Comparison of ENCODE assay signal across 1 cellular context in genomic region chr3:52055537-52056351, GRCh38.
TF ChIP-seq lines count a peak whose summit lies in the region.

No MANE protein-coding gene starts in this region.

TF ChIP-seq in HepG2, 621 proteins besides CTCF, POLR2A, EP300 and RAD21 (continued from another document and continues in another):
- TF ChIP-seq, protein P1, sequence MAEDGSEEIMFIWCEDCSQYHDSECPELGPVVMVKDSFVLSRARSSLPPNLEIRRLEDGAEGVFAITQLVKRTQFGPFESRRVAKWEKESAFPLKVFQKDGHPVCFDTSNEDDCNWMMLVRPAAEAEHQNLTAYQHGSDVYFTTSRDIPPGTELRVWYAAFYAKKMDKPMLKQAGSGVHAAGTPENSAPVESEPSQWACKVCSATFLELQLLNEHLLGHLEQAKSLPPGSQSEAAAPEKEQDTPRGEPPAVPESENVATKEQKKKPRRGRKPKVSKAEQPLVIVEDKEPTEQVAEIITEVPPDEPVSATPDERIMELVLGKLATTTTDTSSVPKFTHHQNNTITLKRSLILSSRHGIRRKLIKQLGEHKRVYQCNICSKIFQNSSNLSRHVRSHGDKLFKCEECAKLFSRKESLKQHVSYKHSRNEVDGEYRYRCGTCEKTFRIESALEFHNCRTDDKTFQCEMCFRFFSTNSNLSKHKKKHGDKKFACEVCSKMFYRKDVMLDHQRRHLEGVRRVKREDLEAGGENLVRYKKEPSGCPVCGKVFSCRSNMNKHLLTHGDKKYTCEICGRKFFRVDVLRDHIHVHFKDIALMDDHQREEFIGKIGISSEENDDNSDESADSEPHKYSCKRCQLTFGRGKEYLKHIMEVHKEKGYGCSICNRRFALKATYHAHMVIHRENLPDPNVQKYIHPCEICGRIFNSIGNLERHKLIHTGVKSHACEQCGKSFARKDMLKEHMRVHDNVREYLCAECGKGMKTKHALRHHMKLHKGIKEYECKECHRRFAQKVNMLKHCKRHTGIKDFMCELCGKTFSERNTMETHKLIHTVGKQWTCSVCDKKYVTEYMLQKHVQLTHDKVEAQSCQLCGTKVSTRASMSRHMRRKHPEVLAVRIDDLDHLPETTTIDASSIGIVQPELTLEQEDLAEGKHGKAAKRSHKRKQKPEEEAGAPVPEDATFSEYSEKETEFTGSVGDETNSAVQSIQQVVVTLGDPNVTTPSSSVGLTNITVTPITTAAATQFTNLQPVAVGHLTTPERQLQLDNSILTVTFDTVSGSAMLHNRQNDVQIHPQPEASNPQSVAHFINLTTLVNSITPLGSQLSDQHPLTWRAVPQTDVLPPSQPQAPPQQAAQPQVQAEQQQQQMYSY (CRISPR knock-in tag; IDR thresholded peaks at IDR 0.05), result peak; percentile 33; the same call in 1 of the 2 replicates
- TF ChIP-seq, protein P2, sequence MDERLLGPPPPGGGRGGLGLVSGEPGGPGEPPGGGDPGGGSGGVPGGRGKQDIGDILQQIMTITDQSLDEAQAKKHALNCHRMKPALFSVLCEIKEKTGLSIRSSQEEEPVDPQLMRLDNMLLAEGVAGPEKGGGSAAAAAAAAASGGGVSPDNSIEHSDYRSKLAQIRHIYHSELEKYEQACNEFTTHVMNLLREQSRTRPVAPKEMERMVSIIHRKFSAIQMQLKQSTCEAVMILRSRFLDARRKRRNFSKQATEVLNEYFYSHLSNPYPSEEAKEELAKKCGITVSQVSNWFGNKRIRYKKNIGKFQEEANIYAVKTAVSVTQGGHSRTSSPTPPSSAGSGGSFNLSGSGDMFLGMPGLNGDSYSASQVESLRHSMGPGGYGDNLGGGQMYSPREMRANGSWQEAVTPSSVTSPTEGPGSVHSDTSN (CRISPR knock-in tag; IDR thresholded peaks at IDR 0.05), result no peak
- TF ChIP-seq AKAP8 (CRISPR knock-in tag; IDR thresholded peaks at IDR 0.05) (peak; percentile 36; the same call in 1 of the 2 replicates), ZFP37 (CRISPR knock-in tag; IDR thresholded peaks at IDR 0.05; ENCODE audit: borderline replicate concordance) (peak; percentile 73; the same call in 1 of the 2 replicates), ZNF263 (CRISPR knock-in tag; IDR thresholded peaks at IDR 0.05) (peak; percentile 70), ZNF816 (CRISPR knock-in tag; IDR thresholded peaks at IDR 0.05; ENCODE audit: borderline replicate concordance) (no peak), KMT2A (CRISPR knock-in tag; IDR thresholded peaks at IDR 0.05) (0 out of 2 replicates have a peak, but pooled peaks have one; percentile 31), MAX (IDR thresholded peaks at IDR 0.05) (peak; percentile 93), ZBTB14 (CRISPR knock-in tag; IDR thresholded peaks at IDR 0.05) (peak; percentile 61), HOXA7 (CRISPR knock-in tag; IDR thresholded peaks at IDR 0.05) (no peak), KLF6 (CRISPR knock-in tag; IDR thresholded peaks at IDR 0.05) (peak; percentile 76), MBNL3 (CRISPR knock-in tag; conservative IDR thresholded peaks at IDR 0.05) (no peak), ZNF616 (CRISPR knock-in tag; IDR thresholded peaks at IDR 0.05; ENCODE audit: low read depth) (peak; percentile 96), CREB3 (CRISPR knock-in tag; IDR thresholded peaks at IDR 0.05) (peak; percentile 81; the same call in 1 of the 2 replicates), TIGD3 (CRISPR knock-in tag; IDR thresholded peaks at IDR 0.05; ENCODE audit: borderline replicate concordance) (peak; percentile 50; the same call in 1 of the 2 replicates), FOXM1 (CRISPR knock-in tag; IDR thresholded peaks at IDR 0.05) (0 out of 2 replicates have a peak, but pooled peaks have one; percentile 48), NONO (IDR thresholded peaks at IDR 0.05) (no peak), NONO (CRISPR knock-in tag; conservative IDR thresholded peaks at IDR 0.05) (no peak; the same call in 1 of the 2 replicates), MEF2D (CRISPR knock-in tag; IDR thresholded peaks at IDR 0.05) (peak; percentile 52), ETV6 (CRISPR knock-in tag; conservative IDR thresholded peaks at IDR 0.05) (peak; percentile 92), IKZF5 (CRISPR knock-in tag; IDR thresholded peaks at IDR 0.05) (0 out of 2 replicates have a peak, but pooled peaks have one; percentile 26)
- TF ChIP-seq, protein P3, sequence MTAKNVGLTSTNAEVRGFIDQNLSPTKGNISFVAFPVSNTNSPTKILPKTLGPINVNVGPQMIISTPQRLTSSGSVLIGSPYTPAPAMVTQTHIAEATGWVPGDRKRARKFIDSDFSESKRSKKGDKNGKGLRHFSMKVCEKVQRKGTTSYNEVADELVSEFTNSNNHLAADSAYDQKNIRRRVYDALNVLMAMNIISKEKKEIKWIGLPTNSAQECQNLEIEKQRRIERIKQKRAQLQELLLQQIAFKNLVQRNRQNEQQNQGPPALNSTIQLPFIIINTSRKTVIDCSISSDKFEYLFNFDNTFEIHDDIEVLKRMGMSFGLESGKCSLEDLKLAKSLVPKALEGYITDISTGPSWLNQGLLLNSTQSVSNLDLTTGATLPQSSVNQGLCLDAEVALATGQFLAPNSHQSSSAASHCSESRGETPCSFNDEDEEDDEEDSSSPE (CRISPR knock-in tag; IDR thresholded peaks at IDR 0.05), result peak; percentile 79
- TF ChIP-seq, protein P4, sequence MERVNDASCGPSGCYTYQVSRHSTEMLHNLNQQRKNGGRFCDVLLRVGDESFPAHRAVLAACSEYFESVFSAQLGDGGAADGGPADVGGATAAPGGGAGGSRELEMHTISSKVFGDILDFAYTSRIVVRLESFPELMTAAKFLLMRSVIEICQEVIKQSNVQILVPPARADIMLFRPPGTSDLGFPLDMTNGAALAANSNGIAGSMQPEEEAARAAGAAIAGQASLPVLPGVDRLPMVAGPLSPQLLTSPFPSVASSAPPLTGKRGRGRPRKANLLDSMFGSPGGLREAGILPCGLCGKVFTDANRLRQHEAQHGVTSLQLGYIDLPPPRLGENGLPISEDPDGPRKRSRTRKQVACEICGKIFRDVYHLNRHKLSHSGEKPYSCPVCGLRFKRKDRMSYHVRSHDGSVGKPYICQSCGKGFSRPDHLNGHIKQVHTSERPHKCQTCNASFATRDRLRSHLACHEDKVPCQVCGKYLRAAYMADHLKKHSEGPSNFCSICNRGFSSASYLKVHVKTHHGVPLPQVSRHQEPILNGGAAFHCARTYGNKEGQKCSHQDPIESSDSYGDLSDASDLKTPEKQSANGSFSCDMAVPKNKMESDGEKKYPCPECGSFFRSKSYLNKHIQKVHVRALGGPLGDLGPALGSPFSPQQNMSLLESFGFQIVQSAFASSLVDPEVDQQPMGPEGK (CRISPR knock-in tag; IDR thresholded peaks at IDR 0.05), result peak; percentile 24
- TF ChIP-seq, protein P5, sequence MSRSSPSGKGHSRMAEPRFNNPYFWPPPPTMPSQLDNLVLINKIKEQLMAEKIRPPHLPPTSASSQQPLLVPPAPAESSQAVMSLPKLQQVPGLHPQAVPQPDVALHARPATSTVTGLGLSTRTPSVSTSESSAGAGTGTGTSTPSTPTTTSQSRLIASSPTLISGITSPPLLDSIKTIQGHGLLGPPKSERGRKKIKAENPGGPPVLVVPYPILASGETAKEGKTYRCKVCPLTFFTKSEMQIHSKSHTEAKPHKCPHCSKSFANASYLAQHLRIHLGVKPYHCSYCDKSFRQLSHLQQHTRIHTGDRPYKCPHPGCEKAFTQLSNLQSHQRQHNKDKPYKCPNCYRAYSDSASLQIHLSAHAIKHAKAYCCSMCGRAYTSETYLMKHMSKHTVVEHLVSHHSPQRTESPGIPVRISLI (CRISPR knock-in tag; IDR thresholded peaks at IDR 0.05; ENCODE audit: borderline replicate concordance), result peak; percentile 33; the same call in 1 of the 2 replicates
- TF ChIP-seq, protein P6, sequence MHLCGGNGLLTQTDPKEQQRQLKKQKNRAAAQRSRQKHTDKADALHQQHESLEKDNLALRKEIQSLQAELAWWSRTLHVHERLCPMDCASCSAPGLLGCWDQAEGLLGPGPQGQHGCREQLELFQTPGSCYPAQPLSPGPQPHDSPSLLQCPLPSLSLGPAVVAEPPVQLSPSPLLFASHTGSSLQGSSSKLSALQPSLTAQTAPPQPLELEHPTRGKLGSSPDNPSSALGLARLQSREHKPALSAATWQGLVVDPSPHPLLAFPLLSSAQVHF (CRISPR knock-in tag; IDR thresholded peaks at IDR 0.05), result no peak
- TF ChIP-seq, protein P7, sequence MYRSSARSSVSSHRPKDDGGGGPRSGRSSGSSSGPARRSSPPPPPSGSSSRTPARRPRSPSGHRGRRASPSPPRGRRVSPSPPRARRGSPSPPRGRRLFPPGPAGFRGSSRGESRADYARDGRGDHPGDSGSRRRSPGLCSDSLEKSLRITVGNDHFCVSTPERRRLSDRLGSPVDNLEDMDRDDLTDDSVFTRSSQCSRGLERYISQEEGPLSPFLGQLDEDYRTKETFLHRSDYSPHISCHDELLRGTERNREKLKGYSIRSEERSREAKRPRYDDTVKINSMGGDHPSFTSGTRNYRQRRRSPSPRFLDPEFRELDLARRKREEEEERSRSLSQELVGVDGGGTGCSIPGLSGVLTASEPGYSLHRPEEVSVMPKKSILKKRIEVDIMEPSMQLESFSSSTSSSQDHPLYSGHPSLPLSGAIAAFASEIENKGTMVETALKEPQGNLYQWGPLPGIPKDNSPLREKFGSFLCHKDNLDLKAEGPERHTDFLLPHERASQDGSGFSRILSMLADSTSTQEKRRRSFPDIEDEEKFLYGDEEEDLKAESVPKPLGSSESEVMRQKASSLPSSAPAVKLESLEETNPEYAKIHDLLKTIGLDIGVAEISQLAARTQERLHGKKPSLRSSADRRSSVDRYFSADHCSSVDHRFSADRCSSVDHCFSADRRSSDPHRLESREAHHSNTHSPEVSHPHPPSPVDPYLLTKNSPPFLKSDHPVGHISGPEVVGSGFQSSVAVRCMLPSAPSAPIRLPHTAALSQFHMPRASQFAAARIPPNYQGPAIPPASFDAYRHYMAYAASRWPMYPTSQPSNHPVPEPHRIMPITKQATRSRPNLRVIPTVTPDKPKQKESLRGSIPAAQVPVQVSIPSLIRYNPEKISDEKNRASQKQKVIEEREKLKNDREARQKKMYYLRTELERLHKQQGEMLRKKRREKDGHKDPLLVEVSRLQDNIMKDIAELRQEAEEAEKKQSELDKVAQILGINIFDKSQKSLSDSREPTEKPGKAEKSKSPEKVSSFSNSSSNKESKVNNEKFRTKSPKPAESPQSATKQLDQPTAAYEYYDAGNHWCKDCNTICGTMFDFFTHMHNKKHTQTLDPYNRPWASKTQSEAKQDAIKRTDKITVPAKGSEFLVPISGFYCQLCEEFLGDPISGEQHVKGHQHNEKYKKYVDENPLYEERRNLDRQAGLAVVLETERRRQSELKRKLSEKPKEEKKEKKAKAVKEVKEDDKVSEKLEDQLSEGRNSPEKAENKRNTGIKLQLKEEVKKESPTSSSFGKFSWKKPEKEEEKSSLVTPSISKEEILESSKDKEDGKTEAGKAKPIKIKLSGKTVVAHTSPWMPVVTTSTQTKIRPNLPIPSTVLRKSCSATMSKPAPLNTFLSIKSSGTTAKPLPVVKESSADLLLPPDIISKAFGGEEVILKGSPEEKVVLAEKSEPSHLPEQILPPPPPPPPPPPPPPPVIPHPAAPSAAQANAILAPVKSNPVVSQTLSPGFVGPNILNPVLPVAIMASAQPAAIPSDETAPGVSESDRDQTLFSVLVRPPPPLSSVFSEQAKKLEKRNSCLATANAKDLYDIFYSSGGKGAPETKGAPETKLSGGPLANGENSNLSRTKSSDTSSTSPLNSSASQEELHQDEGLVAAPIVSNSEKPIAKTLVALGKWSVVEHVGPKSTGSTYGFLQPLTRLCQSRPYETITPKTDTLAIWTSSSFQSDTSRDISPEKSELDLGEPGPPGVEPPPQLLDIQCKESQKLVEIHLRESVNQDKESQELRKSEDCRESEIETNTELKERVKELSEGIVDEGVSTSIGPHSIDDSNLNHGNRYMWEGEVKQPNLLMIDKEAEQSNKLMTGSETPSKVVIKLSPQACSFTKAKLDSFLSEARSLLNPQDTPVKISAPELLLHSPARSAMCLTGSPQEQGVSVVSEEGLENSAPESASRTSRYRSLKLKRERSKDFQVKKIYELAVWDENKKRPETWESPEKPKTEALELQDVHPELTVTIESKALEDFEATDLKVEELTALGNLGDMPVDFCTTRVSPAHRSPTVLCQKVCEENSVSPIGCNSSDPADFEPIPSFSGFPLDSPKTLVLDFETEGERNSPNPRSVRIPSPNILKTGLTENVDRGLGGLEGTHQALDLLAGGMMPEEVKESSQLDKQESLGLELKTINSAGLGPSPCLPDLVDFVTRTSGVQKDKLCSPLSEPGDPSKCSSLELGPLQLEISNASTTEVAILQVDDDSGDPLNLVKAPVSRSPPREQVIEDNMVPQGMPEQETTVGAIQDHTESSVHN (CRISPR knock-in tag; IDR thresholded peaks at IDR 0.05), result 0 out of 2 replicates have a peak, but pooled peaks have one; percentile 25
- TF ChIP-seq, protein P8, sequence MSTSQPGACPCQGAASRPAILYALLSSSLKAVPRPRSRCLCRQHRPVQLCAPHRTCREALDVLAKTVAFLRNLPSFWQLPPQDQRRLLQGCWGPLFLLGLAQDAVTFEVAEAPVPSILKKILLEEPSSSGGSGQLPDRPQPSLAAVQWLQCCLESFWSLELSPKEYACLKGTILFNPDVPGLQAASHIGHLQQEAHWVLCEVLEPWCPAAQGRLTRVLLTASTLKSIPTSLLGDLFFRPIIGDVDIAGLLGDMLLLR (CRISPR knock-in tag; IDR thresholded peaks at IDR 0.05), result peak; percentile 89
